ENCODE assay signal across 1 cellular context in genomic region chr9:96490534-96491078, GRCh38.
A peak's percentile ranks its signal among the peaks of the same experiment; 100 is the strongest.
TF ChIP-seq lines count a peak whose summit lies in the region.

No MANE protein-coding gene starts in this region.

TF ChIP-seq in HepG2, 621 proteins besides CTCF, POLR2A, EP300 and RAD21 (continues in another document):
- TF ChIP-seq, protein P1, sequence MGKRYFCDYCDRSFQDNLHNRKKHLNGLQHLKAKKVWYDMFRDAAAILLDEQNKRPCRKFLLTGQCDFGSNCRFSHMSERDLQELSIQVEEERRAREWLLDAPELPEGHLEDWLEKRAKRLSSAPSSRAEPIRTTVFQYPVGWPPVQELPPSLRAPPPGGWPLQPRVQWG (CRISPR knock-in tag; IDR thresholded peaks at IDR 0.05; ENCODE audit: borderline replicate concordance, low read depth): no peak
- TF ChIP-seq RBFOX2 (IDR thresholded peaks at IDR 0.05; ENCODE audit: low read depth, low read length): peak; percentile 69
- TF ChIP-seq BCL6 (CRISPR knock-in tag; IDR thresholded peaks at IDR 0.05): peak; percentile 79
- TF ChIP-seq DRAP1 (CRISPR knock-in tag; IDR thresholded peaks at IDR 0.05): peak; percentile 33; the same call in 1 of the 2 replicates
- no peak for TF ChIP-seq HOXA9 (CRISPR knock-in tag; IDR thresholded peaks at IDR 0.05; ENCODE audit: borderline replicate concordance)
- TF ChIP-seq ZNF256 (CRISPR knock-in tag; conservative IDR thresholded peaks at IDR 0.05): no peak
- TF ChIP-seq SP2 (CRISPR knock-in tag; IDR thresholded peaks at IDR 0.05): no peak
- TF ChIP-seq TBP (CRISPR knock-in tag; IDR thresholded peaks at IDR 0.05): no peak
- TF ChIP-seq, protein P2, sequence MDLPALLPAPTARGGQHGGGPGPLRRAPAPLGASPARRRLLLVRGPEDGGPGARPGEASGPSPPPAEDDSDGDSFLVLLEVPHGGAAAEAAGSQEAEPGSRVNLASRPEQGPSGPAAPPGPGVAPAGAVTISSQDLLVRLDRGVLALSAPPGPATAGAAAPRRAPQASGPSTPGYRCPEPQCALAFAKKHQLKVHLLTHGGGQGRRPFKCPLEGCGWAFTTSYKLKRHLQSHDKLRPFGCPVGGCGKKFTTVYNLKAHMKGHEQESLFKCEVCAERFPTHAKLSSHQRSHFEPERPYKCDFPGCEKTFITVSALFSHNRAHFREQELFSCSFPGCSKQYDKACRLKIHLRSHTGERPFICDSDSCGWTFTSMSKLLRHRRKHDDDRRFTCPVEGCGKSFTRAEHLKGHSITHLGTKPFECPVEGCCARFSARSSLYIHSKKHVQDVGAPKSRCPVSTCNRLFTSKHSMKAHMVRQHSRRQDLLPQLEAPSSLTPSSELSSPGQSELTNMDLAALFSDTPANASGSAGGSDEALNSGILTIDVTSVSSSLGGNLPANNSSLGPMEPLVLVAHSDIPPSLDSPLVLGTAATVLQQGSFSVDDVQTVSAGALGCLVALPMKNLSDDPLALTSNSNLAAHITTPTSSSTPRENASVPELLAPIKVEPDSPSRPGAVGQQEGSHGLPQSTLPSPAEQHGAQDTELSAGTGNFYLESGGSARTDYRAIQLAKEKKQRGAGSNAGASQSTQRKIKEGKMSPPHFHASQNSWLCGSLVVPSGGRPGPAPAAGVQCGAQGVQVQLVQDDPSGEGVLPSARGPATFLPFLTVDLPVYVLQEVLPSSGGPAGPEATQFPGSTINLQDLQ (CRISPR knock-in tag; IDR thresholded peaks at IDR 0.05): no peak
- 0 out of 2 replicates have a peak, but pooled peaks have one; percentile 10 for TF ChIP-seq CHD4 (IDR thresholded peaks at IDR 0.05; ENCODE audit: borderline replicate concordance, low read length)
- TF ChIP-seq CREB1 (IDR thresholded peaks at IDR 0.05): no peak
- TF ChIP-seq CREB1 (CRISPR knock-in tag; IDR thresholded peaks at IDR 0.05): no peak; the same call in 1 of the 2 replicates
- no peak for TF ChIP-seq HMG20A (CRISPR knock-in tag; IDR thresholded peaks at IDR 0.05; ENCODE audit: borderline replicate concordance)
- no peak for TF ChIP-seq ZNF224 (CRISPR knock-in tag; IDR thresholded peaks at IDR 0.05)
- no peak for TF ChIP-seq DR1 (CRISPR knock-in tag; IDR thresholded peaks at IDR 0.05)
- no peak for TF ChIP-seq HES4 (CRISPR knock-in tag; IDR thresholded peaks at IDR 0.05; ENCODE audit: borderline replicate concordance)
- TF ChIP-seq ZNF879 (CRISPR knock-in tag; IDR thresholded peaks at IDR 0.05): no peak
- TF ChIP-seq, protein P3, sequence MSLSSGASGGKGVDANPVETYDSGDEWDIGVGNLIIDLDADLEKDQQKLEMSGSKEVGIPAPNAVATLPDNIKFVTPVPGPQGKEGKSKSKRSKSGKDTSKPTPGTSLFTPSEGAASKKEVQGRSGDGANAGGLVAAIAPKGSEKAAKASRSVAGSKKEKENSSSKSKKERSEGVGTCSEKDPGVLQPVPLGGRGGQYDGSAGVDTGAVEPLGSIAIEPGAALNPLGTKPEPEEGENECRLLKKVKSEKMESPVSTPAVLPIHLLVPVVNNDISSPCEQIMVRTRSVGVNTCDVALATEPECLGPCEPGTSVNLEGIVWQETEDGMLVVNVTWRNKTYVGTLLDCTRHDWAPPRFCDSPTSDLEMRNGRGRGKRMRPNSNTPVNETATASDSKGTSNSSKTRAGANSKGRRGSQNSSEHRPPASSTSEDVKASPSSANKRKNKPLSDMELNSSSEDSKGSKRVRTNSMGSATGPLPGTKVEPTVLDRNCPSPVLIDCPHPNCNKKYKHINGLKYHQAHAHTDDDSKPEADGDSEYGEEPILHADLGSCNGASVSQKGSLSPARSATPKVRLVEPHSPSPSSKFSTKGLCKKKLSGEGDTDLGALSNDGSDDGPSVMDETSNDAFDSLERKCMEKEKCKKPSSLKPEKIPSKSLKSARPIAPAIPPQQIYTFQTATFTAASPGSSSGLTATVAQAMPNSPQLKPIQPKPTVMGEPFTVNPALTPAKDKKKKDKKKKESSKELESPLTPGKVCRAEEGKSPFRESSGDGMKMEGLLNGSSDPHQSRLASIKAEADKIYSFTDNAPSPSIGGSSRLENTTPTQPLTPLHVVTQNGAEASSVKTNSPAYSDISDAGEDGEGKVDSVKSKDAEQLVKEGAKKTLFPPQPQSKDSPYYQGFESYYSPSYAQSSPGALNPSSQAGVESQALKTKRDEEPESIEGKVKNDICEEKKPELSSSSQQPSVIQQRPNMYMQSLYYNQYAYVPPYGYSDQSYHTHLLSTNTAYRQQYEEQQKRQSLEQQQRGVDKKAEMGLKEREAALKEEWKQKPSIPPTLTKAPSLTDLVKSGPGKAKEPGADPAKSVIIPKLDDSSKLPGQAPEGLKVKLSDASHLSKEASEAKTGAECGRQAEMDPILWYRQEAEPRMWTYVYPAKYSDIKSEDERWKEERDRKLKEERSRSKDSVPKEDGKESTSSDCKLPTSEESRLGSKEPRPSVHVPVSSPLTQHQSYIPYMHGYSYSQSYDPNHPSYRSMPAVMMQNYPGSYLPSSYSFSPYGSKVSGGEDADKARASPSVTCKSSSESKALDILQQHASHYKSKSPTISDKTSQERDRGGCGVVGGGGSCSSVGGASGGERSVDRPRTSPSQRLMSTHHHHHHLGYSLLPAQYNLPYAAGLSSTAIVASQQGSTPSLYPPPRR (CRISPR knock-in tag; IDR thresholded peaks at IDR 0.05; ENCODE audit: borderline replicate concordance): no peak
- no peak for TF ChIP-seq MXD4 (CRISPR knock-in tag; IDR thresholded peaks at IDR 0.05)
- no peak for TF ChIP-seq PRPF4 (IDR thresholded peaks at IDR 0.05; ENCODE audit: low read depth, low read length, poor library complexity, severe bottlenecking)
- TF ChIP-seq ZNF329 (CRISPR knock-in tag; IDR thresholded peaks at IDR 0.05; ENCODE audit: low read depth): no peak
- TF ChIP-seq, protein P4, sequence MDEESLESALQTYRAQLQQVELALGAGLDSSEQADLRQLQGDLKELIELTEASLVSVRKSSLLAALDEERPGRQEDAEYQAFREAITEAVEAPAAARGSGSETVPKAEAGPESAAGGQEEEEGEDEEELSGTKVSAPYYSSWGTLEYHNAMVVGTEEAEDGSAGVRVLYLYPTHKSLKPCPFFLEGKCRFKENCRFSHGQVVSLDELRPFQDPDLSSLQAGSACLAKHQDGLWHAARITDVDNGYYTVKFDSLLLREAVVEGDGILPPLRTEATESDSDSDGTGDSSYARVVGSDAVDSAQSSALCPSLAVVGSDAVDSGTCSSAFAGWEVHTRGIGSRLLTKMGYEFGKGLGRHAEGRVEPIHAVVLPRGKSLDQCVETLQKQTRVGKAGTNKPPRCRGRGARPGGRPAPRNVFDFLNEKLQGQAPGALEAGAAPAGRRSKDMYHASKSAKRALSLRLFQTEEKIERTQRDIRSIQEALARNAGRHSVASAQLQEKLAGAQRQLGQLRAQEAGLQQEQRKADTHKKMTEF (CRISPR knock-in tag; IDR thresholded peaks at IDR 0.05): no peak
- 0 out of 2 replicates have a peak, but pooled peaks have one; percentile 5 for TF ChIP-seq FOXP4 (CRISPR knock-in tag; IDR thresholded peaks at IDR 0.05)
- no peak for TF ChIP-seq MXD1 (CRISPR knock-in tag; IDR thresholded peaks at IDR 0.05)
- TF ChIP-seq, protein P5, sequence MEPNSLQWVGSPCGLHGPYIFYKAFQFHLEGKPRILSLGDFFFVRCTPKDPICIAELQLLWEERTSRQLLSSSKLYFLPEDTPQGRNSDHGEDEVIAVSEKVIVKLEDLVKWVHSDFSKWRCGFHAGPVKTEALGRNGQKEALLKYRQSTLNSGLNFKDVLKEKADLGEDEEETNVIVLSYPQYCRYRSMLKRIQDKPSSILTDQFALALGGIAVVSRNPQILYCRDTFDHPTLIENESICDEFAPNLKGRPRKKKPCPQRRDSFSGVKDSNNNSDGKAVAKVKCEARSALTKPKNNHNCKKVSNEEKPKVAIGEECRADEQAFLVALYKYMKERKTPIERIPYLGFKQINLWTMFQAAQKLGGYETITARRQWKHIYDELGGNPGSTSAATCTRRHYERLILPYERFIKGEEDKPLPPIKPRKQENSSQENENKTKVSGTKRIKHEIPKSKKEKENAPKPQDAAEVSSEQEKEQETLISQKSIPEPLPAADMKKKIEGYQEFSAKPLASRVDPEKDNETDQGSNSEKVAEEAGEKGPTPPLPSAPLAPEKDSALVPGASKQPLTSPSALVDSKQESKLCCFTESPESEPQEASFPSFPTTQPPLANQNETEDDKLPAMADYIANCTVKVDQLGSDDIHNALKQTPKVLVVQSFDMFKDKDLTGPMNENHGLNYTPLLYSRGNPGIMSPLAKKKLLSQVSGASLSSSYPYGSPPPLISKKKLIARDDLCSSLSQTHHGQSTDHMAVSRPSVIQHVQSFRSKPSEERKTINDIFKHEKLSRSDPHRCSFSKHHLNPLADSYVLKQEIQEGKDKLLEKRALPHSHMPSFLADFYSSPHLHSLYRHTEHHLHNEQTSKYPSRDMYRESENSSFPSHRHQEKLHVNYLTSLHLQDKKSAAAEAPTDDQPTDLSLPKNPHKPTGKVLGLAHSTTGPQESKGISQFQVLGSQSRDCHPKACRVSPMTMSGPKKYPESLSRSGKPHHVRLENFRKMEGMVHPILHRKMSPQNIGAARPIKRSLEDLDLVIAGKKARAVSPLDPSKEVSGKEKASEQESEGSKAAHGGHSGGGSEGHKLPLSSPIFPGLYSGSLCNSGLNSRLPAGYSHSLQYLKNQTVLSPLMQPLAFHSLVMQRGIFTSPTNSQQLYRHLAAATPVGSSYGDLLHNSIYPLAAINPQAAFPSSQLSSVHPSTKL (CRISPR knock-in tag; IDR thresholded peaks at IDR 0.05): no peak
- TF ChIP-seq NFYB (CRISPR knock-in tag; IDR thresholded peaks at IDR 0.05): no peak
- TF ChIP-seq, protein P6, sequence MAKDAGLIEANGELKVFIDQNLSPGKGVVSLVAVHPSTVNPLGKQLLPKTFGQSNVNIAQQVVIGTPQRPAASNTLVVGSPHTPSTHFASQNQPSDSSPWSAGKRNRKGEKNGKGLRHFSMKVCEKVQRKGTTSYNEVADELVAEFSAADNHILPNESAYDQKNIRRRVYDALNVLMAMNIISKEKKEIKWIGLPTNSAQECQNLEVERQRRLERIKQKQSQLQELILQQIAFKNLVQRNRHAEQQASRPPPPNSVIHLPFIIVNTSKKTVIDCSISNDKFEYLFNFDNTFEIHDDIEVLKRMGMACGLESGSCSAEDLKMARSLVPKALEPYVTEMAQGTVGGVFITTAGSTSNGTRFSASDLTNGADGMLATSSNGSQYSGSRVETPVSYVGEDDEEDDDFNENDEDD (CRISPR knock-in tag; IDR thresholded peaks at IDR 0.05; ENCODE audit: borderline replicate concordance): no peak
- no peak for TF ChIP-seq ZNF678 (CRISPR knock-in tag; IDR thresholded peaks at IDR 0.05)
- TF ChIP-seq ZBTB46 (CRISPR knock-in tag; IDR thresholded peaks at IDR 0.05; ENCODE audit: borderline replicate concordance): no peak
- TF ChIP-seq ATF7-NPFF (CRISPR knock-in tag; IDR thresholded peaks at IDR 0.05; ENCODE audit: low read depth): no peak
- TF ChIP-seq MTERF4 (CRISPR knock-in tag; IDR thresholded peaks at IDR 0.05): no peak
- no peak for TF ChIP-seq ZNF704 (CRISPR knock-in tag; IDR thresholded peaks at IDR 0.05; ENCODE audit: borderline replicate concordance)
